Comparison of ENCODE assay signal across 22 cellular contexts in the genomic region with DNA sequence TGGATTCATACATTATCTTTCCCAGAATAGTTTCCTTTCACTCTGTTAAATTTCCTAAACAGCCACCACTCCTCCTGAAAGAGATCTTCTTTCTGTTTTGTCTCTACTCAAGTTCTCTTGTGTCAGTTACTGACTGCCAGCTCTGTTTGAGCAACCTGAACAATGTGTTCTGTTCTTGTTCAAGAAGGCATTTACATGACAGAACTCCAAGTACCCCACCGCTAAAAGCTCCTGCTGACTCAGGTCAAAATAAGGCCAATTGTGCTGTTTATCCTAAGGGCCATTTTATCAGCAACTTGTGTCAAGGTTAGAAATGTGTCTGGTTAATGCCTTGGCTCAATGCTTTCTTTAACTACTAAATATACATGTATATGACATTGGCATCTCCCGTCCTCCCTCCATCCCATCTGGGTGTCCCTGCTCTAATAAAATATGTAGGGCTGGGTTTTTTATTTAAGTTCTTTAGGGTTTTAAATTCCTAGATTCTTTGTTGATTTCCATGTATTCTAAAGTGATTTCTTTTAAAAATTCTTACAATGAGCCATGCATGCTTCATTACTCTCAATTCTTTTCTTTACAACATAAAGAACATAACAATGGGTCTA.
A peak's percentile ranks its signal among the peaks of the same experiment; 100 is the strongest.
DNase-seq lines count a peak whose midpoint lies in the region; ATAC-seq and TF ChIP-seq lines count a peak whose summit lies in the region.
"Had no signal": no experiment of that assay in that cellular context is flagged by ENCODE, and none has a peak within 500 bp of the region (broad histone marks: within the 10 kb centered on the region; RNA-seq: fewer than 3 reads in every experiment).

No MANE protein-coding gene starts in this region.

- 5 to 23% methylated on average over 2 of the region's 2 CpGs for WGBS in gastroesophageal sphincter (ENCODE audit: low coverage in 1 of 2), 2 donors

- no peak overlapping the region for H3K4me3 Mint-ChIP-seq in Caco-2 (ENCODE audit: unreplicated experiment)
- H3K4me3 Mint-ChIP-seq: nephron progenitor cell; stimulated activated memory B cell treated with anti-CD40 and anti-IgM and Interleukin-4, amounts not matched to agents 10 μg/mL and 1 μg/mL and 100 μg/mL, for 72 hours; T-helper 2 cell treated with Interferon-gamma antibody and Interleukin-4, amounts not matched to agents 5 μg/mL and 100 μg/mL, for 36 hours had no signal

- H3K36me3 ChIP-seq in NT2/D1 (ENCODE audit: insufficient read depth, insufficient read length, low read length) (no peaks in the 10 kb centered on the region), gastroesophageal sphincter (no peaks in the 10 kb centered on the region), Caco-2 (ENCODE audit: control insufficient read depth, insufficient read depth, low read length) (no peaks in the 10 kb centered on the region), MG63 (no peaks in the 10 kb centered on the region)
- H3K36me3 ChIP-seq: esophagus squamous epithelium, lower lobe of right lung, uterus had no signal

- no peak for TF ChIP-seq POLR2A in gastroesophageal sphincter (IDR thresholded peaks at IDR 0.05)

- H3K4me1 ChIP-seq in NT2/D1 (ENCODE audit: insufficient read depth, insufficient read length), result no peaks in the 10 kb centered on the region
- H3K4me1 ChIP-seq in gastroesophageal sphincter, result peaks cover 0 to 25% (median 7%) of the 10 kb centered on the region in 3 donors
- no peaks in the 10 kb centered on the region for H3K4me1 ChIP-seq in Caco-2
- H3K4me1 ChIP-seq: esophagus squamous epithelium, lower lobe of right lung, uterus had no signal

- POLR2A ChIA-PET in Caco-2 (lab: Charles Lee), result no interaction called here

- no peaks in the 10 kb centered on the region for H3K4me1 Mint-ChIP-seq in Caco-2 (ENCODE audit: low read depth, unreplicated experiment)
- H3K4me1 Mint-ChIP-seq: stimulated activated memory B cell treated with anti-CD40 and anti-IgM and Interleukin-4, amounts not matched to agents 10 μg/mL and 1 μg/mL and 100 μg/mL, for 72 hours had no signal

- intact Hi-C loops in Caco-2 (cut with micrococcal nuclease; ENCODE audit: unreplicated experiment), result no loop called here

- no peak overlapping the region for H3K4me3 ChIP-seq in NT2/D1 (ENCODE audit: insufficient read length, low read depth)
- no peak overlapping the region for H3K4me3 ChIP-seq in gastroesophageal sphincter
- H3K4me3 ChIP-seq in skeletal muscle cell (ENCODE audit: low read depth, low read length), result no peak overlapping the region
- H3K4me3 ChIP-seq in Caco-2 (ENCODE audit: low read depth, low read length), result no peak overlapping the region
- no peak overlapping the region for H3K4me3 ChIP-seq in MG63
- H3K4me3 ChIP-seq: dorsolateral prefrontal cortex, esophagus squamous epithelium, lower lobe of right lung, uterus had no signal

- peaks cover 7% of the 10 kb centered on the region for H3K27me3 Mint-ChIP-seq in Caco-2 (ENCODE audit: insufficient read depth, unreplicated experiment)
- H3K27me3 Mint-ChIP-seq: stimulated activated memory B cell treated with anti-CD40 and anti-IgM and Interleukin-4, amounts not matched to agents 10 μg/mL and 1 μg/mL and 100 μg/mL, for 72 hours had no signal

- TF ChIP-seq CTCF in gastroesophageal sphincter (IDR thresholded peaks at IDR 0.05), result no peak
- no peak for TF ChIP-seq CTCF in Caco-2 (IDR thresholded peaks at IDR 0.05; ENCODE audit: insufficient read depth in 1 of 2, low read depth in 1 of 2, low read length in 1 of 2, severe bottlenecking in 1 of 2, unreplicated experiment in 1 of 2)

- peak; percentile 95 for TF ChIP-seq EP300 in gastroesophageal sphincter (IDR thresholded peaks at IDR 0.05)

- BruUV-seq in Caco-2 (replicated peaks; lab: Mats Ljungman, UMichigan), result no TSS peak

- H3K27ac ChIP-seq in gastroesophageal sphincter, result peak overlapping the region; percentile 79 to 95 (median 84)
- H3K27ac ChIP-seq: lower lobe of right lung had no signal

- ATAC-seq in gastroesophageal sphincter, result peak; percentile 97
- ATAC-seq in HG02571 (IDR thresholded peaks at IDR 0.05; ENCODE audit: unreplicated experiment), result no peak
- ATAC-seq in GM21367 (IDR thresholded peaks at IDR 0.05; ENCODE audit: unreplicated experiment), result no peak
- ATAC-seq: lower lobe of right lung; stimulated activated memory B cell treated with anti-CD40 and anti-IgM and Interleukin-4, amounts not matched to agents 10 μg/mL and 1 μg/mL and 100 μg/mL, for 72 hours had no signal

- CTCF ChIA-PET in Caco-2 (lab: Charles Lee), result no interaction called here

- no peaks in the 10 kb centered on the region for H3K27me3 ChIP-seq in NT2/D1 (ENCODE audit: insufficient read depth, insufficient read length)
- no peaks in the 10 kb centered on the region for H3K27me3 ChIP-seq in gastroesophageal sphincter
- H3K27me3 ChIP-seq in Caco-2 (replicated peaks; ENCODE audit: control insufficient read depth, insufficient read depth, low read length), result no peaks in the 10 kb centered on the region
- H3K27me3 ChIP-seq in MG63, result no peaks in the 10 kb centered on the region
- H3K27me3 ChIP-seq: dorsolateral prefrontal cortex, esophagus squamous epithelium, uterus had no signal

- H3K9ac ChIP-seq in NT2/D1 (ENCODE audit: insufficient read length, low read depth), result no peak overlapping the region

- DNase-seq in NT2/D1 (ENCODE audit: low read depth, low spot score) (peak; percentile 63), medulla oblongata (ENCODE audit: extremely low spot score) (peak; percentile 51), skeletal muscle cell (ENCODE audit: low read depth) (peak; percentile 10), Caco-2 (no peak), MG63 (no peak)
- DNase-seq: activated CD4-positive, alpha-beta T cell treated with anti-CD3 and anti-CD28 coated beads for 1 hour; activated naive CD4-positive, alpha-beta T cell; dorsolateral prefrontal cortex; esophagus squamous epithelium; GDM1; lower lobe of right lung; NCI-H1048; NCI-H345; nephron progenitor cell; SHP77; small intestine had no signal

- peaks cover 25% of the 10 kb centered on the region for H3K9me3 Mint-ChIP-seq in Caco-2 (ENCODE audit: unreplicated experiment)

- H3K9me3 ChIP-seq in NT2/D1 (ENCODE audit: insufficient read depth, low read length) (peaks cover 13% of the 10 kb centered on the region), gastroesophageal sphincter (peaks cover 0 to 7% (median 0%) of the 10 kb centered on the region in 3 donors), Caco-2 (peaks cover 9% of the 10 kb centered on the region; the same call in 1 of the 2 replicates), MG63 (no peaks in the 10 kb centered on the region)
- H3K9me3 ChIP-seq: esophagus squamous epithelium, uterus had no signal

- no peak overlapping the region for H3K27ac Mint-ChIP-seq in Caco-2 (ENCODE audit: unreplicated experiment)
- H3K27ac Mint-ChIP-seq: nephron progenitor cell; stimulated activated memory B cell treated with anti-CD40 and anti-IgM and Interleukin-4, amounts not matched to agents 10 μg/mL and 1 μg/mL and 100 μg/mL, for 72 hours; T-helper 2 cell treated with Interferon-gamma antibody and Interleukin-4, amounts not matched to agents 5 μg/mL and 100 μg/mL, for 36 hours had no signal

- no peaks in the 10 kb centered on the region for H3K36me3 Mint-ChIP-seq in Caco-2 (ENCODE audit: insufficient read depth, unreplicated experiment)
- H3K36me3 Mint-ChIP-seq: stimulated activated memory B cell treated with anti-CD40 and anti-IgM and Interleukin-4, amounts not matched to agents 10 μg/mL and 1 μg/mL and 100 μg/mL, for 72 hours had no signal

Comparison
In these comparisons a context has a peak if more than half of its experiments do, and no peak if none do; other contexts are left out.
1. DNase-seq: peak in NT2/D1 (single experiment), medulla oblongata (single experiment) and skeletal muscle cell (single experiment); none in Caco-2 (0 of 2) and MG63 (single experiment).